1 cellular context compared by ENCODE assay signal in the genomic region with DNA sequence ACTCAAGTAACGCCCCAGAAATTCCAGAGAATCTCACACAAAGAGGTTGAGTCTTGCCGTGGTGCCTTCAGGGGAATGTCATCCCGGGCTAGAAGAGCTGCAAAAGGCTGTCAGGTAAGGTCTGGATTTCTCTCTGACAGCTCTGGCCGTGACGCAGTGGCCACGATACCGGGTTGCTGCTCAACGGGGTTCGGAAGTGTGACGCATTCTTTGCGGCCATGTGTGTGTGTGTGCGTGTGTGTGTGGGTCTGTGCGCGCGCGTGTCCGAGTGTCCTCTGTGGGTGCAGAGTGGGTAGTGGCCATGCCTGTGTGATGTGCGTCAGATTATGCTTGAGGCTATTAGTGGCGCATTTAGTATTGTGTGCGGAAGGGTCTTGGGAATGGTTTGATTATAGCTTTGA.
TF ChIP-seq lines count a peak whose summit lies in the region.

No MANE protein-coding gene starts in this region.

TF ChIP-seq in HepG2, 621 proteins besides CTCF, POLR2A, EP300 and RAD21 (continued from another document and continues in another):
- TF ChIP-seq, protein P1, sequence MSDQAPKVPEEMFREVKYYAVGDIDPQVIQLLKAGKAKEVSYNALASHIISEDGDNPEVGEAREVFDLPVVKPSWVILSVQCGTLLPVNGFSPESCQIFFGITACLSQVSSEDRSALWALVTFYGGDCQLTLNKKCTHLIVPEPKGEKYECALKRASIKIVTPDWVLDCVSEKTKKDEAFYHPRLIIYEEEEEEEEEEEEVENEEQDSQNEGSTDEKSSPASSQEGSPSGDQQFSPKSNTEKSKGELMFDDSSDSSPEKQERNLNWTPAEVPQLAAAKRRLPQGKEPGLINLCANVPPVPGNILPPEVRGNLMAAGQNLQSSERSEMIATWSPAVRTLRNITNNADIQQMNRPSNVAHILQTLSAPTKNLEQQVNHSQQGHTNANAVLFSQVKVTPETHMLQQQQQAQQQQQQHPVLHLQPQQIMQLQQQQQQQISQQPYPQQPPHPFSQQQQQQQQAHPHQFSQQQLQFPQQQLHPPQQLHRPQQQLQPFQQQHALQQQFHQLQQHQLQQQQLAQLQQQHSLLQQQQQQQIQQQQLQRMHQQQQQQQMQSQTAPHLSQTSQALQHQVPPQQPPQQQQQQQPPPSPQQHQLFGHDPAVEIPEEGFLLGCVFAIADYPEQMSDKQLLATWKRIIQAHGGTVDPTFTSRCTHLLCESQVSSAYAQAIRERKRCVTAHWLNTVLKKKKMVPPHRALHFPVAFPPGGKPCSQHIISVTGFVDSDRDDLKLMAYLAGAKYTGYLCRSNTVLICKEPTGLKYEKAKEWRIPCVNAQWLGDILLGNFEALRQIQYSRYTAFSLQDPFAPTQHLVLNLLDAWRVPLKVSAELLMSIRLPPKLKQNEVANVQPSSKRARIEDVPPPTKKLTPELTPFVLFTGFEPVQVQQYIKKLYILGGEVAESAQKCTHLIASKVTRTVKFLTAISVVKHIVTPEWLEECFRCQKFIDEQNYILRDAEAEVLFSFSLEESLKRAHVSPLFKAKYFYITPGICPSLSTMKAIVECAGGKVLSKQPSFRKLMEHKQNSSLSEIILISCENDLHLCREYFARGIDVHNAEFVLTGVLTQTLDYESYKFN (CRISPR knock-in tag; conservative IDR thresholded peaks at IDR 0.05): no peak
- no peak for TF ChIP-seq ZSCAN20 (CRISPR knock-in tag; IDR thresholded peaks at IDR 0.05; ENCODE audit: borderline replicate concordance)
- TF ChIP-seq NAIF1 (CRISPR knock-in tag; IDR thresholded peaks at IDR 0.05; ENCODE audit: borderline replicate concordance): no peak
- TF ChIP-seq, protein P2, sequence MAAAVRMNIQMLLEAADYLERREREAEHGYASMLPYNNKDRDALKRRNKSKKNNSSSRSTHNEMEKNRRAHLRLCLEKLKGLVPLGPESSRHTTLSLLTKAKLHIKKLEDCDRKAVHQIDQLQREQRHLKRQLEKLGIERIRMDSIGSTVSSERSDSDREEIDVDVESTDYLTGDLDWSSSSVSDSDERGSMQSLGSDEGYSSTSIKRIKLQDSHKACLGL (CRISPR knock-in tag; IDR thresholded peaks at IDR 0.05): 0 out of 2 replicates have a peak, but pooled peaks have one; percentile 0
- TF ChIP-seq, protein P3, sequence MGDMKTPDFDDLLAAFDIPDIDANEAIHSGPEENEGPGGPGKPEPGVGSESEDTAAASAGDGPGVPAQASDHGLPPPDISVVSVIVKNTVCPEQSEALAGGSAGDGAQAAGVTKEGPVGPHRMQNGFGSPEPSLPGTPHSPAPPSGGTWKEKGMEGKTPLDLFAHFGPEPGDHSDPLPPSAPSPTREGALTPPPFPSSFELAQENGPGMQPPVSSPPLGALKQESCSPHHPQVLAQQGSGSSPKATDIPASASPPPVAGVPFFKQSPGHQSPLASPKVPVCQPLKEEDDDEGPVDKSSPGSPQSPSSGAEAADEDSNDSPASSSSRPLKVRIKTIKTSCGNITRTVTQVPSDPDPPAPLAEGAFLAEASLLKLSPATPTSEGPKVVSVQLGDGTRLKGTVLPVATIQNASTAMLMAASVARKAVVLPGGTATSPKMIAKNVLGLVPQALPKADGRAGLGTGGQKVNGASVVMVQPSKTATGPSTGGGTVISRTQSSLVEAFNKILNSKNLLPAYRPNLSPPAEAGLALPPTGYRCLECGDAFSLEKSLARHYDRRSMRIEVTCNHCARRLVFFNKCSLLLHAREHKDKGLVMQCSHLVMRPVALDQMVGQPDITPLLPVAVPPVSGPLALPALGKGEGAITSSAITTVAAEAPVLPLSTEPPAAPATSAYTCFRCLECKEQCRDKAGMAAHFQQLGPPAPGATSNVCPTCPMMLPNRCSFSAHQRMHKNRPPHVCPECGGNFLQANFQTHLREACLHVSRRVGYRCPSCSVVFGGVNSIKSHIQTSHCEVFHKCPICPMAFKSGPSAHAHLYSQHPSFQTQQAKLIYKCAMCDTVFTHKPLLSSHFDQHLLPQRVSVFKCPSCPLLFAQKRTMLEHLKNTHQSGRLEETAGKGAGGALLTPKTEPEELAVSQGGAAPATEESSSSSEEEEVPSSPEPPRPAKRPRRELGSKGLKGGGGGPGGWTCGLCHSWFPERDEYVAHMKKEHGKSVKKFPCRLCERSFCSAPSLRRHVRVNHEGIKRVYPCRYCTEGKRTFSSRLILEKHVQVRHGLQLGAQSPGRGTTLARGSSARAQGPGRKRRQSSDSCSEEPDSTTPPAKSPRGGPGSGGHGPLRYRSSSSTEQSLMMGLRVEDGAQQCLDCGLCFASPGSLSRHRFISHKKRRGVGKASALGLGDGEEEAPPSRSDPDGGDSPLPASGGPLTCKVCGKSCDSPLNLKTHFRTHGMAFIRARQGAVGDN (CRISPR knock-in tag; IDR thresholded peaks at IDR 0.05): peak; percentile 13; the same call in 1 of the 2 replicates
- peak; percentile 68 for TF ChIP-seq ZBTB21 (CRISPR knock-in tag; IDR thresholded peaks at IDR 0.05)
- TF ChIP-seq, protein P4, sequence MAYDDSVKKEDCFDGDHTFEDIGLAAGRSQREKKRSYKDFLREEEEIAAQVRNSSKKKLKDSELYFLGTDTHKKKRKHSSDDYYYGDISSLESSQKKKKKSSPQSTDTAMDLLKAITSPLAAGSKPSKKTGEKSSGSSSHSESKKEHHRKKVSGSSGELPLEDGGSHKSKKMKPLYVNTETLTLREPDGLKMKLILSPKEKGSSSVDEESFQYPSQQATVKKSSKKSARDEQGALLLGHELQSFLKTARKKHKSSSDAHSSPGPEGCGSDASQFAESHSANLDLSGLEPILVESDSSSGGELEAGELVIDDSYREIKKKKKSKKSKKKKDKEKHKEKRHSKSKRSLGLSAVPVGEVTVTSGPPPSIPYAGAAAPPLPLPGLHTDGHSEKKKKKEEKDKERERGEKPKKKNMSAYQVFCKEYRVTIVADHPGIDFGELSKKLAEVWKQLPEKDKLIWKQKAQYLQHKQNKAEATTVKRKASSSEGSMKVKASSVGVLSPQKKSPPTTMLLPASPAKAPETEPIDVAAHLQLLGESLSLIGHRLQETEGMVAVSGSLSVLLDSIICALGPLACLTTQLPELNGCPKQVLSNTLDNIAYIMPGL (CRISPR knock-in tag; IDR thresholded peaks at IDR 0.05; ENCODE audit: borderline replicate concordance in 1 of 2, low read depth in 1 of 2): 0 out of 4 replicates have a peak, but pooled peaks of 1 of the 2 experiments have one; percentile 4
- TF ChIP-seq, protein P5, sequence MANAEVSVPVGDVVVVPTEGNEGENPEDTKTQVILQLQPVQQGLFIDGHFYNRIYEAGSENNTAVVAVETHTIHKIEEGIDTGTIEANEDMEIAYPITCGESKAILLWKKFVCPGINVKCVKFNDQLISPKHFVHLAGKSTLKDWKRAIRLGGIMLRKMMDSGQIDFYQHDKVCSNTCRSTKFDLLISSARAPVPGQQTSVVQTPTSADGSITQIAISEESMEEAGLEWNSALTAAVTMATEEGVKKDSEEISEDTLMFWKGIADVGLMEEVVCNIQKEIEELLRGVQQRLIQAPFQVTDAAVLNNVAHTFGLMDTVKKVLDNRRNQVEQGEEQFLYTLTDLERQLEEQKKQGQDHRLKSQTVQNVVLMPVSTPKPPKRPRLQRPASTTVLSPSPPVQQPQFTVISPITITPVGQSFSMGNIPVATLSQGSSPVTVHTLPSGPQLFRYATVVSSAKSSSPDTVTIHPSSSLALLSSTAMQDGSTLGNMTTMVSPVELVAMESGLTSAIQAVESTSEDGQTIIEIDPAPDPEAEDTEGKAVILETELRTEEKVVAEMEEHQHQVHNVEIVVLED (CRISPR knock-in tag; IDR thresholded peaks at IDR 0.05; ENCODE audit: borderline replicate concordance): 0 out of 2 replicates have a peak, but pooled peaks have one; percentile 70
- TF ChIP-seq THAP11 (CRISPR knock-in tag; IDR thresholded peaks at IDR 0.05): peak; percentile 30; the same call in 1 of the 2 replicates
- TF ChIP-seq KDM5A (IDR thresholded peaks at IDR 0.05; ENCODE audit: borderline replicate concordance, low read length): no peak
- peak; percentile 33 for TF ChIP-seq ASH2L (IDR thresholded peaks at IDR 0.05; ENCODE audit: insufficient read length, low read depth, low read length)
- TF ChIP-seq ZBTB7B (CRISPR knock-in tag; IDR thresholded peaks at IDR 0.05): no peak
- no peak for TF ChIP-seq REPIN1 (CRISPR knock-in tag; IDR thresholded peaks at IDR 0.05; ENCODE audit: borderline replicate concordance, low read depth)
- TF ChIP-seq ZNF350 (CRISPR knock-in tag; IDR thresholded peaks at IDR 0.05; ENCODE audit: borderline replicate concordance, low read depth): peak; percentile 4; the same call in 1 of the 2 replicates
- no peak for TF ChIP-seq MTA1 (CRISPR knock-in tag; IDR thresholded peaks at IDR 0.05; ENCODE audit: borderline replicate concordance)
- no peak for TF ChIP-seq SCMH1 (CRISPR knock-in tag; IDR thresholded peaks at IDR 0.05; ENCODE audit: borderline replicate concordance)
- TF ChIP-seq SOX13 (IDR thresholded peaks at IDR 0.05): no peak
- 0 out of 4 replicates have a peak, but pooled peaks of 1 of the 2 experiments have one; percentile 0 for TF ChIP-seq SOX13 (CRISPR knock-in tag; conservative IDR thresholded peaks at IDR 0.05 in 1 of 2, IDR thresholded peaks at IDR 0.05 in 1 of 2)
- no peak for TF ChIP-seq ZNF75D (CRISPR knock-in tag; IDR thresholded peaks at IDR 0.05; ENCODE audit: borderline replicate concordance)
- TF ChIP-seq NR2F1 (CRISPR knock-in tag; IDR thresholded peaks at IDR 0.05): no peak
- TF ChIP-seq, protein P6, sequence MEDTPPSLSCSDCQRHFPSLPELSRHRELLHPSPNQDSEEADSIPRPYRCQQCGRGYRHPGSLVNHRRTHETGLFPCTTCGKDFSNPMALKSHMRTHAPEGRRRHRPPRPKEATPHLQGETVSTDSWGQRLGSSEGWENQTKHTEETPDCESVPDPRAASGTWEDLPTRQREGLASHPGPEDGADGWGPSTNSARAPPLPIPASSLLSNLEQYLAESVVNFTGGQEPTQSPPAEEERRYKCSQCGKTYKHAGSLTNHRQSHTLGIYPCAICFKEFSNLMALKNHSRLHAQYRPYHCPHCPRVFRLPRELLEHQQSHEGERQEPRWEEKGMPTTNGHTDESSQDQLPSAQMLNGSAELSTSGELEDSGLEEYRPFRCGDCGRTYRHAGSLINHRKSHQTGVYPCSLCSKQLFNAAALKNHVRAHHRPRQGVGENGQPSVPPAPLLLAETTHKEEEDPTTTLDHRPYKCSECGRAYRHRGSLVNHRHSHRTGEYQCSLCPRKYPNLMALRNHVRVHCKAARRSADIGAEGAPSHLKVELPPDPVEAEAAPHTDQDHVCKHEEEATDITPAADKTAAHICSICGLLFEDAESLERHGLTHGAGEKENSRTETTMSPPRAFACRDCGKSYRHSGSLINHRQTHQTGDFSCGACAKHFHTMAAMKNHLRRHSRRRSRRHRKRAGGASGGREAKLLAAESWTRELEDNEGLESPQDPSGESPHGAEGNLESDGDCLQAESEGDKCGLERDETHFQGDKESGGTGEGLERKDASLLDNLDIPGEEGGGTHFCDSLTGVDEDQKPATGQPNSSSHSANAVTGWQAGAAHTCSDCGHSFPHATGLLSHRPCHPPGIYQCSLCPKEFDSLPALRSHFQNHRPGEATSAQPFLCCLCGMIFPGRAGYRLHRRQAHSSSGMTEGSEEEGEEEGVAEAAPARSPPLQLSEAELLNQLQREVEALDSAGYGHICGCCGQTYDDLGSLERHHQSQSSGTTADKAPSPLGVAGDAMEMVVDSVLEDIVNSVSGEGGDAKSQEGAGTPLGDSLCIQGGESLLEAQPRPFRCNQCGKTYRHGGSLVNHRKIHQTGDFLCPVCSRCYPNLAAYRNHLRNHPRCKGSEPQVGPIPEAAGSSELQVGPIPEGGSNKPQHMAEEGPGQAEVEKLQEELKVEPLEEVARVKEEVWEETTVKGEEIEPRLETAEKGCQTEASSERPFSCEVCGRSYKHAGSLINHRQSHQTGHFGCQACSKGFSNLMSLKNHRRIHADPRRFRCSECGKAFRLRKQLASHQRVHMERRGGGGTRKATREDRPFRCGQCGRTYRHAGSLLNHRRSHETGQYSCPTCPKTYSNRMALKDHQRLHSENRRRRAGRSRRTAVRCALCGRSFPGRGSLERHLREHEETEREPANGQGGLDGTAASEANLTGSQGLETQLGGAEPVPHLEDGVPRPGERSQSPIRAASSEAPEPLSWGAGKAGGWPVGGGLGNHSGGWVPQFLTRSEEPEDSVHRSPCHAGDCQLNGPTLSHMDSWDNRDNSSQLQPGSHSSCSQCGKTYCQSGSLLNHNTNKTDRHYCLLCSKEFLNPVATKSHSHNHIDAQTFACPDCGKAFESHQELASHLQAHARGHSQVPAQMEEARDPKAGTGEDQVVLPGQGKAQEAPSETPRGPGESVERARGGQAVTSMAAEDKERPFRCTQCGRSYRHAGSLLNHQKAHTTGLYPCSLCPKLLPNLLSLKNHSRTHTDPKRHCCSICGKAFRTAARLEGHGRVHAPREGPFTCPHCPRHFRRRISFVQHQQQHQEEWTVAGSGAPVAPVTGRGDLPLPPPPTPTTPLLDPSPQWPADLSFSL (CRISPR knock-in tag; IDR thresholded peaks at IDR 0.05): peak; percentile 71; the same call in 1 of the 2 replicates
- no peak for TF ChIP-seq ZNF367 (CRISPR knock-in tag; IDR thresholded peaks at IDR 0.05; ENCODE audit: borderline replicate concordance)
- peak; percentile 9; the same call in 1 of the 2 replicates for TF ChIP-seq HDAC1 (CRISPR knock-in tag; IDR thresholded peaks at IDR 0.05)
- TF ChIP-seq CHD4 (IDR thresholded peaks at IDR 0.05; ENCODE audit: borderline replicate concordance, low read length): no peak
- no peak for TF ChIP-seq RCOR2 (CRISPR knock-in tag; IDR thresholded peaks at IDR 0.05)
- TF ChIP-seq, protein P7, sequence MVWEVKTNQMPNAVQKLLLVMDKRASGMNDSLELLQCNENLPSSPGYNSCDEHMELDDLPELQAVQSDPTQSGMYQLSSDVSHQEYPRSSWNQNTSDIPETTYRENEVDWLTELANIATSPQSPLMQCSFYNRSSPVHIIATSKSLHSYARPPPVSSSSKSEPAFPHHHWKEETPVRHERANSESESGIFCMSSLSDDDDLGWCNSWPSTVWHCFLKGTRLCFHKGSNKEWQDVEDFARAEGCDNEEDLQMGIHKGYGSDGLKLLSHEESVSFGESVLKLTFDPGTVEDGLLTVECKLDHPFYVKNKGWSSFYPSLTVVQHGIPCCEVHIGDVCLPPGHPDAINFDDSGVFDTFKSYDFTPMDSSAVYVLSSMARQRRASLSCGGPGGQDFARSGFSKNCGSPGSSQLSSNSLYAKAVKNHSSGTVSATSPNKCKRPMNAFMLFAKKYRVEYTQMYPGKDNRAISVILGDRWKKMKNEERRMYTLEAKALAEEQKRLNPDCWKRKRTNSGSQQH (CRISPR knock-in tag; IDR thresholded peaks at IDR 0.05; ENCODE audit: low read depth): peak; percentile 56; the same call in 1 of the 2 replicates
- TF ChIP-seq TOE1 (CRISPR knock-in tag; IDR thresholded peaks at IDR 0.05): no peak
- no peak for TF ChIP-seq MXD4 (CRISPR knock-in tag; IDR thresholded peaks at IDR 0.05)
- peak; percentile 14; the same call in 1 of the 2 replicates for TF ChIP-seq SAP130 (CRISPR knock-in tag; IDR thresholded peaks at IDR 0.05; ENCODE audit: low read depth)
- no peak for TF ChIP-seq ZFAT (CRISPR knock-in tag; conservative IDR thresholded peaks at IDR 0.05)
- TF ChIP-seq ZNF430 (CRISPR knock-in tag; IDR thresholded peaks at IDR 0.05): 0 out of 2 replicates have a peak, but pooled peaks have one; percentile 38
- TF ChIP-seq, protein P8, sequence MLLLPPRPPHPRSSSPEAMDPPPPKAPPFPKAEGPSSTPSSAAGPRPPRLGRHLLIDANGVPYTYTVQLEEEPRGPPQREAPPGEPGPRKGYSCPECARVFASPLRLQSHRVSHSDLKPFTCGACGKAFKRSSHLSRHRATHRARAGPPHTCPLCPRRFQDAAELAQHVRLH (CRISPR knock-in tag; IDR thresholded peaks at IDR 0.05; ENCODE audit: borderline replicate concordance, low read depth): no peak
